ENCODE assay signal across 8 cellular contexts in the genomic region with DNA sequence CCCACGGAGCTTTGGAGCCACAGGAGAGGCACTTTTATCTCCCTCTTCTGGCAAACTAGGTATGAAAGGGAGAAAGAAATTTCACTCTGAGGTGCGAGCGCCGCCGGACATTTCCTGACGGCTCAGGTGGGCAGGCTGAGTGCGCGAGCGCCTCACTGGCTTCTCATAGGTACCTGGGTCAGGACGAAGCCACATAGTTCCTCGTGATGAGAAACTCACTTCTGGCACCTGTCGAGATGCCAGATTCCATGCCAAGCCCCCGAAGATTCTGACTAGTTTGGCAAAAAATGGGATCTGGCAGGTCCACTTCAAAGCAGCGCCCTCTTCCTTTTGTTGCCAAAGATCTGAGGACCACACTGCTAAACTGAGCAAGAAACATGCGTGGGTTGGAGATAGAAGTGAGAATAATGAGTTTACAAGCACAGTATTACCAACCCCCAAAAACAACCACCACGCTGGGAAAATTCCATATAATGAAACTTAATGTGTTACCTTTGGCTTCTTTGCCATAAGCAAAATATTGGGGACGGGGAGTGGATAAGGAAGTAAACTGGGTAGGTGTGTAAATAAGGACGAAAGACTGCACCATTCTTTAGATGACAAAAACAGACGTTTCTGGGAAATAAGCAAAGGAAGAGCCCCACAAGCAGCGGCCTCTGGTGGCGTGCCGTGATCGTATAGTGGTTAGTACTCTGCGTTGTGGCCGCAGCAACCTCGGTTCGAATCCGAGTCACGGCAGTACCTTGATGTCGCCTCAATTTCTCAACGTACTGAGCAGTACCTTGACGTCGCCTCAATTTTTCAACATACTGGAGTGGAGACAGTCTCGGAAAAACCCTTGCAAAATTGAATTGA.
DNase-seq lines count a peak whose midpoint lies in the region; ATAC-seq and TF ChIP-seq lines count a peak whose summit lies in the region.

No MANE protein-coding gene starts in this region.

- H3K4me1 ChIP-seq in heart right ventricle (peaks cover 0 to 17% (median 9%) of the 10 kb centered on the region in 9 donors), vagina (no peaks in the 10 kb centered on the region)

- no peaks in the 10 kb centered on the region for H3K36me3 Mint-ChIP-seq in IgD-negative memory B cell
- H3K36me3 Mint-ChIP-seq in activated naive CD4-positive, alpha-beta T cell treated with anti-CD3 and anti-CD28 coated beads, Interleukin-2, amount 50 U/mL, for 72 hours, result peaks cover 0 to 5% of the 10 kb centered on the region in 2 donors

- TF ChIP-seq POLR2A in vagina (IDR thresholded peaks at IDR 0.05), result no peak

- H3K27ac Mint-ChIP-seq in IgD-negative memory B cell, result peak overlapping the region; percentile 81 to 87 (median 87)
- peak overlapping the region; percentile 93 to 94 for H3K27ac Mint-ChIP-seq in activated naive CD4-positive, alpha-beta T cell treated with anti-CD3 and anti-CD28 coated beads, Interleukin-2, amount 50 U/mL, for 72 hours

- no peaks in the 10 kb centered on the region for H3K27me3 Mint-ChIP-seq in IgD-negative memory B cell

- H3K36me3 ChIP-seq in heart right ventricle (no peaks in the 10 kb centered on the region), vagina (no peaks in the 10 kb centered on the region)

- intact Hi-C loops in heart right ventricle (cut with DNase I) (loop anchor here in 3 of 10 donors (1.0 to 10.0 kb wide), 3 partner anchors 30 to 737 kb away; a partner anchor contains a TSS), vagina (cut with DNase I) (no loop called here)

- peaks cover 0 to 18% (median 0%) of the 10 kb centered on the region in 7 donors for H3K27me3 ChIP-seq in heart right ventricle
- H3K27me3 ChIP-seq in vagina, result no peaks in the 10 kb centered on the region

- ATAC-seq in GM18907 (IDR thresholded peaks at IDR 0.05; ENCODE audit: unreplicated experiment) (peak; percentile 52), heart right ventricle (peak in 7 of 8 donors; percentile 64 to 92 (median 80))
- ATAC-seq in activated naive CD4-positive, alpha-beta T cell treated with anti-CD3 and anti-CD28 coated beads, Interleukin-2, amount 50 U/mL, for 72 hours, result peak; percentile 85 to 92

- 2 to 3% methylated on average over 34 of the region's 34 CpGs for WGBS in heart right ventricle, 2 donors

- peak; percentile 48 for TF ChIP-seq CTCF in AG09319 (IDR thresholded peaks at IDR 0.05; ENCODE audit: low read depth, low read length)
- TF ChIP-seq CTCF in heart right ventricle (IDR thresholded peaks at IDR 0.05), result peak in 8 of 9 donors; percentile 7 to 75 (median 60)
- TF ChIP-seq CTCF in vagina (IDR thresholded peaks at IDR 0.05), result no peak

- H3K4me3 ChIP-seq in heart right ventricle (peak overlapping the region; percentile 5 to 54 (median 44)), vagina (peak overlapping the region; percentile 36 to 49)

- H3K9me3 ChIP-seq in heart right ventricle (no peaks in the 10 kb centered on the region), vagina (no peaks in the 10 kb centered on the region)

- H3K4me3 Mint-ChIP-seq in IgD-negative memory B cell, result peak overlapping the region; percentile 81 to 95 (median 91)

- DNase-seq in AG09319 (ENCODE audit: extremely low read depth, low read depth) (no peak), SKM-1 (lab: John Stamatoyannopoulos, UW; ENCODE audit: unreplicated experiment) (peak; percentile 14), heart right ventricle (peak; percentile 62 to 65), putamen (ENCODE audit: low spot score) (peak; percentile 53), vagina (ENCODE audit: extremely low spot score in 2 of 2) (no peak)
- peak; percentile 74 to 75 for DNase-seq in activated naive CD4-positive, alpha-beta T cell treated with anti-CD3 and anti-CD28 coated beads, Interleukin-2, amount 50 U/mL, for 72 hours (ENCODE audit: low spot score in 2 of 2)

- peak overlapping the region in 1 of 10 donors; percentile 11 for H3K27ac ChIP-seq in heart right ventricle
- H3K27ac ChIP-seq in vagina, result no peak overlapping the region

- H3K9me3 Mint-ChIP-seq in IgD-negative memory B cell, result no peaks in the 10 kb centered on the region
- H3K9me3 Mint-ChIP-seq in activated naive CD4-positive, alpha-beta T cell treated with anti-CD3 and anti-CD28 coated beads, Interleukin-2, amount 50 U/mL, for 72 hours, result no peaks in the 10 kb centered on the region

- H3K4me1 Mint-ChIP-seq in IgD-negative memory B cell, result peaks cover 19 to 25% (median 24%) of the 10 kb centered on the region in 3 donors

Comparison
In these comparisons a context has a peak if more than half of its experiments do, and no peak if none do; other contexts are left out.
1. DNase-seq: peak in SKM-1 (single experiment), activated naive CD4-positive, alpha-beta T cell treated with anti-CD3 and anti-CD28 coated beads, Interleukin-2, amount 50 U/mL, for 72 hours (2 of 2), heart right ventricle (2 of 2) and putamen (single experiment); none in AG09319 (single experiment) and vagina (0 of 2).
2. CTCF ChIP-seq: peak in AG09319 (single experiment) and heart right ventricle (8 of 9); none in vagina (0 of 3).
3. Peak in every context shown above with its lines, with median percentiles within 50 percentile points of each other: ATAC-seq.